In genomic region chr5:66408561-66408960, GRCh38 we compare ENCODE assay signal across 34 cellular contexts.
"Had no signal": no experiment of that assay in that cellular context is flagged by ENCODE, and none has a peak within 500 bp of the region (broad histone marks: within the 10 kb centered on the region; RNA-seq: fewer than 3 reads in every experiment).

No MANE protein-coding gene starts in this region.

- H3K36me3 ChIP-seq: MG63 had no signal

- DNase-seq: Karpas-422, Kasumi-1, MG63, MM.1S, MV-4-11, NCI-H1048, NCI-H1092, NCI-H1092 treated with DMSO at 0.1 percent for 48 hours, NCI-H1105, NCI-H1105 treated with DMSO at 0.1 percent for 48 hours, NCI-H1417, NCI-H1417 treated with DMSO at 0.1 percent for 48 hours, NCI-H1436, NCI-H1436 treated with DMSO at 0.1 percent for 48 hours, NCI-H146, NCI-H1694, NCI-H1694 treated with DMSO at 0.1 percent for 48 hours, NCI-H187, NCI-H187 treated with DMSO at 0.1 percent for 48 hours, NCI-H1930, NCI-H2029, NCI-H2029 treated with DMSO at 0.1 percent for 48 hours, NCI-H2081, NCI-H2081 treated with DMSO at 0.1 percent for 48 hours, NCI-H2107, NCI-H2171, NCI-H2171 treated with DMSO at 0.1 percent for 48 hours, NCI-H2227 treated with DMSO at 0.1 percent for 48 hours, NCI-H226, NCI-H345, NCI-H446, NCI-H446 treated with DMSO at 0.1 percent for 48 hours, NCI-H510A had no signal

- H3K4me3 ChIP-seq: MG63 had no signal

- H3K27ac ChIP-seq: KMS-11 had no signal

- H3K27me3 ChIP-seq: MG63 had no signal

- H3K9ac ChIP-seq: KMS-11 had no signal

- H3K4me2 ChIP-seq: KMS-11 had no signal

- H3K9me3 ChIP-seq: MG63 had no signal
